Comparison of ENCODE assay signal across 8 cellular contexts in genomic region chr6:79777713-79778579, GRCh38.
DNase-seq lines count a peak whose midpoint lies in the region; ATAC-seq and TF ChIP-seq lines count a peak whose summit lies in the region.

No MANE protein-coding gene starts in this region.

- no peaks in the 10 kb centered on the region for H3K36me3 Mint-ChIP-seq in activated naive CD4-positive, alpha-beta T cell treated with anti-CD3 and anti-CD28 coated beads, Interleukin-2, amount 10 ng/mL, durations not matched to agents 7 days and 5 days
- no peaks in the 10 kb centered on the region for H3K36me3 Mint-ChIP-seq in osteocyte (ENCODE audit: unreplicated experiment)

- CTCF ChIA-PET in activated naive CD4-positive, alpha-beta T cell treated with anti-CD3 and anti-CD28 coated beads, Interleukin-2, amount 10 ng/mL, durations not matched to agents 7 days and 5 days (lab: Charles Lee) = interaction anchor here (0.5 to 1.6 kb wide), 11 partner anchors 13 to 328 kb away, joined by 3 to 17 read pairs (median 5); no protein-coding TSS in a partner anchor

- H3K4me1 ChIP-seq in HUES48 (ENCODE audit: control insufficient read depth, insufficient read depth, low read length) = no peaks in the 10 kb centered on the region
- H3K4me1 ChIP-seq in testis = peaks cover 4% of the 10 kb centered on the region

- H3K4me3 Mint-ChIP-seq in activated naive CD4-positive, alpha-beta T cell treated with anti-CD3 and anti-CD28 coated beads, Interleukin-2, amount 10 ng/mL, durations not matched to agents 7 days and 5 days = peak overlapping the region; percentile 62
- H3K4me3 Mint-ChIP-seq in osteocyte (ENCODE audit: unreplicated experiment) = peak overlapping the region; percentile 77

- H3K4me1 Mint-ChIP-seq in activated naive CD4-positive, alpha-beta T cell treated with anti-CD3 and anti-CD28 coated beads, Interleukin-2, amount 10 ng/mL, durations not matched to agents 7 days and 5 days = peaks cover 9% of the 10 kb centered on the region
- peaks cover 5% of the 10 kb centered on the region for H3K4me1 Mint-ChIP-seq in osteocyte (ENCODE audit: unreplicated experiment)

- ATAC-seq in GM21526 (IDR thresholded peaks at IDR 0.05; ENCODE audit: low FRiP score, unreplicated experiment) = peak; percentile 88

- WGBS in testis, 2 donors = 14 to 15% methylated on average over 27 to 34 of the region's 34 CpGs

- peak; percentile 88 for DNase-seq in DMS153 treated with DMSO at 0.1 percent for 48 hours (lab: John Stamatoyannopoulos, UW; ENCODE audit: unreplicated experiment)
- peak; percentile 69 for DNase-seq in SK-N-DZ (ENCODE audit: low spot score)
- DNase-seq in activated naive CD4-positive, alpha-beta T cell treated with anti-CD3 and anti-CD28 coated beads, Interleukin-2, amount 10 ng/mL, durations not matched to agents 7 days and 5 days = peak; percentile 85
- DNase-seq in head of caudate nucleus = peak; percentile 62 to 93 (median 84)
- DNase-seq in osteocyte (ENCODE audit: extremely low spot score, unreplicated experiment) = peak; percentile 90
- DNase-seq in testis = peak; percentile 88

- intact Hi-C loops in head of caudate nucleus (cut with DNase I) = loop anchor here (5.0 kb wide), 1 partner anchor 89 kb away; no protein-coding TSS in a partner anchor
- intact Hi-C loops in testis (cut with DNase I; ENCODE audit: low total_unique reads) = no loop called here

- peaks cover 3% of the 10 kb centered on the region; the same call in 1 of the 2 replicates for H3K27me3 ChIP-seq in HUES48 (ENCODE audit: control insufficient read depth, insufficient read depth, low read length)
- H3K27me3 ChIP-seq in testis = no peaks in the 10 kb centered on the region

- no peaks in the 10 kb centered on the region for H3K36me3 ChIP-seq in HUES48 (ENCODE audit: control insufficient read depth, insufficient read depth, low read length)
- no peaks in the 10 kb centered on the region for H3K36me3 ChIP-seq in testis (ENCODE audit: low read depth, missing control alignments)

- H3K4me3 ChIP-seq in HUES48 (ENCODE audit: low read depth, low read length) (peak overlapping the region; percentile 48), testis (peak overlapping the region; percentile 13 to 53)

- TF ChIP-seq CTCF in osteocyte (IDR thresholded peaks at IDR 0.05) = peak; percentile 98
- TF ChIP-seq CTCF in testis (IDR thresholded peaks at IDR 0.05) = peak; percentile 92 to 99 (median 95)

- no peaks in the 10 kb centered on the region for H3K9me3 Mint-ChIP-seq in activated naive CD4-positive, alpha-beta T cell treated with anti-CD3 and anti-CD28 coated beads, Interleukin-2, amount 10 ng/mL, durations not matched to agents 7 days and 5 days
- H3K9me3 Mint-ChIP-seq in osteocyte (ENCODE audit: unreplicated experiment) = no peaks in the 10 kb centered on the region

- no peak overlapping the region for H3K9ac ChIP-seq in HUES48 (ENCODE audit: low read depth, low read length)

- H3K27me3 Mint-ChIP-seq in activated naive CD4-positive, alpha-beta T cell treated with anti-CD3 and anti-CD28 coated beads, Interleukin-2, amount 10 ng/mL, durations not matched to agents 7 days and 5 days = peaks cover 4% of the 10 kb centered on the region
- H3K27me3 Mint-ChIP-seq in osteocyte (ENCODE audit: unreplicated experiment) = peaks cover 8% of the 10 kb centered on the region

- no peak overlapping the region for H3K27ac ChIP-seq in HUES48 (ENCODE audit: low read depth, low read length)
- no peak overlapping the region for H3K27ac ChIP-seq in testis

- no peaks in the 10 kb centered on the region for H3K9me3 ChIP-seq in HUES48 (ENCODE audit: control insufficient read depth, insufficient read depth, low read length)
- H3K9me3 ChIP-seq in testis = no peaks in the 10 kb centered on the region

- no peak overlapping the region for H3K27ac Mint-ChIP-seq in activated naive CD4-positive, alpha-beta T cell treated with anti-CD3 and anti-CD28 coated beads, Interleukin-2, amount 10 ng/mL, durations not matched to agents 7 days and 5 days
- H3K27ac Mint-ChIP-seq in osteocyte (ENCODE audit: unreplicated experiment) = no peak overlapping the region

- no peak for TF ChIP-seq POLR2A in testis (IDR thresholded peaks at IDR 0.05)
